17 cellular contexts compared by ENCODE assay signal in the genomic region with DNA sequence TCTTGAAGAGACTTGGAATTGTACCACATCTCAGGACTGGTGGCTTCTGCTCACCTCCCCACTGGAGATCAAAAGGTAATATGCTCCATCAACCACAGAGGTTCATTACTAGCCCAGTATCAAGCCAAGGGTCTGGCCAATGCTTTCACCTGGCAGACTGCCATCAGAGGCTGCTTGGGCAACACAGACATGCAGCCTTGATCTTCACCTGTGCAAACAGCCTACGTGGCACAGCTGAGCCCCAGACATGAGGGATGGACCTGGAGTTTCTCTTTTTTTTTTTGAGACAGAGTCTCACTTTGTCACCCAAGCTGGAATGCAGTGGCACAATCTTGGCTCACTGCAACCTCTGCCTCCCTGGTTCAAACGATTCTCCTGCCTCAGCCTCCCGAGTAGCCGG.
DNase-seq lines count a peak whose midpoint lies in the region; ATAC-seq and TF ChIP-seq lines count a peak whose summit lies in the region.
"Had no signal": no experiment of that assay in that cellular context is flagged by ENCODE, and none has a peak within 500 bp of the region (broad histone marks: within the 10 kb centered on the region; RNA-seq: fewer than 3 reads in every experiment).

No MANE protein-coding gene starts in this region.

- no peak for TF ChIP-seq EP300 in stomach (IDR thresholded peaks at IDR 0.05)

- H3K9me3 ChIP-seq in colonic mucosa (no peaks in the 10 kb centered on the region), stomach (no peaks in the 10 kb centered on the region), endodermal cell (ENCODE audit: control insufficient read depth, low read length) (no peaks in the 10 kb centered on the region)
- H3K9me3 ChIP-seq: adrenal gland, gastrocnemius medialis, lower lobe of right lung, prostate gland had no signal

- no peak overlapping the region for H3K27ac Mint-ChIP-seq in endodermal cell

- no peaks in the 10 kb centered on the region for H3K36me3 Mint-ChIP-seq in endodermal cell (ENCODE audit: low read depth)
- H3K36me3 Mint-ChIP-seq: naive thymus-derived CD8-positive, alpha-beta T cell had no signal

- H3K27ac ChIP-seq in colonic mucosa (no peak overlapping the region), stomach (peak overlapping the region in 3 of 5 donors; percentile 58 to 61 (median 61)), endodermal cell (ENCODE audit: low read depth, low read length) (no peak overlapping the region)
- H3K27ac ChIP-seq: adrenal gland; BLaER1 treated with 17β-estradiol and CSF1 and Interleukin-3, amounts not matched to agents 10 nM and 100 nM; gastrocnemius medialis; KMS-11; lower lobe of right lung; prostate gland had no signal

- WGBS in stomach, 5 donors: 68 to 75% (median 71%) methylated on average over 4 of the region's 4 CpGs
- 93 to 100% methylated on average over 2 to 4 of the region's 4 CpGs for WGBS in endodermal cell (ENCODE audit: insufficient coverage in 1 of 2, insufficient read length in 1 of 2), 2 experiments

- H3K4me3 ChIP-seq in colonic mucosa: no peak overlapping the region
- no peak overlapping the region for H3K4me3 ChIP-seq in stomach
- no peak overlapping the region for H3K4me3 ChIP-seq in endodermal cell (ENCODE audit: low read length)
- H3K4me3 ChIP-seq: adrenal gland; BLaER1 treated with 17β-estradiol and CSF1 and Interleukin-3, amounts not matched to agents 10 nM and 100 nM; gastrocnemius medialis; lower lobe of right lung; prostate gland had no signal

- no peak for TF ChIP-seq CTCF in colonic mucosa (IDR thresholded peaks at IDR 0.05)
- no peak for TF ChIP-seq CTCF in stomach (IDR thresholded peaks at IDR 0.05)
- TF ChIP-seq CTCF in endodermal cell (conservative IDR thresholded peaks at IDR 0.05): no peak

- H3K9ac ChIP-seq in colonic mucosa (ENCODE audit: low read depth in 2 of 2, low read length in 2 of 2): no peak overlapping the region
- no peak overlapping the region for H3K9ac ChIP-seq in endodermal cell (ENCODE audit: extremely low read depth, low read length, poor library complexity, severe bottlenecking)
- H3K9ac ChIP-seq: BLaER1 treated with 17β-estradiol and CSF1 and Interleukin-3, amounts not matched to agents 10 nM and 100 nM; KMS-11 had no signal

- intact Hi-C loops in colonic mucosa (cut with DNase I): no loop called here
- intact Hi-C loops in stomach (cut with DNase I; ENCODE audit: low total_unique reads): no loop called here

- no peaks in the 10 kb centered on the region for H3K36me3 ChIP-seq in colonic mucosa
- no peaks in the 10 kb centered on the region for H3K36me3 ChIP-seq in stomach
- H3K36me3 ChIP-seq in endodermal cell (ENCODE audit: control insufficient read depth, insufficient read depth, low read length): no peaks in the 10 kb centered on the region
- H3K36me3 ChIP-seq: adrenal gland; BLaER1 treated with 17β-estradiol and CSF1 and Interleukin-3, amounts not matched to agents 10 nM and 100 nM; gastrocnemius medialis; lower lobe of right lung; prostate gland had no signal

- no peak for ATAC-seq in GM19467 (IDR thresholded peaks at IDR 0.05; ENCODE audit: unreplicated experiment)
- ATAC-seq: gastrocnemius medialis; lower lobe of right lung; naive thymus-derived CD8-positive, alpha-beta T cell had no signal

- H3K4me3 Mint-ChIP-seq in endodermal cell: no peak overlapping the region
- H3K4me3 Mint-ChIP-seq: naive thymus-derived CD8-positive, alpha-beta T cell had no signal

- H3K4me1 ChIP-seq in colonic mucosa (peaks cover 10% of the 10 kb centered on the region), stomach (peaks cover 6 to 39% (median 19%) of the 10 kb centered on the region in 4 donors), endodermal cell (ENCODE audit: control insufficient read depth, insufficient read depth, low read length) (peaks cover 11% of the 10 kb centered on the region)
- H3K4me1 ChIP-seq: adrenal gland, gastrocnemius medialis, lower lobe of right lung, prostate gland had no signal

- H3K27me3 Mint-ChIP-seq in endodermal cell (ENCODE audit: insufficient read depth): peaks cover 4% of the 10 kb centered on the region

- no peaks in the 10 kb centered on the region for H3K9me3 Mint-ChIP-seq in endodermal cell
- H3K9me3 Mint-ChIP-seq: naive thymus-derived CD8-positive, alpha-beta T cell had no signal

- TF ChIP-seq POLR2A in stomach (IDR thresholded peaks at IDR 0.05): no peak

- DNase-seq in NCI-H1436 (lab: John Stamatoyannopoulos, UW): peak; percentile 9
- DNase-seq in NCI-H1436 treated with DMSO at 0.1 percent for 48 hours (lab: John Stamatoyannopoulos, UW): no peak
- peak; percentile 88 for DNase-seq in NCI-H510A treated with DMSO at 0.1 percent for 48 hours (lab: John Stamatoyannopoulos, UW)
- peak; percentile 64 for DNase-seq in colonic mucosa
- peak; percentile 74 for DNase-seq in stomach
- no peak for DNase-seq in HUDEP-2 (lab: John Stamatoyannopoulos, UW; ENCODE audit: unreplicated experiment in 76 of 76)
- DNase-seq in endodermal cell: no peak
- DNase-seq: gastrocnemius medialis; lower lobe of right lung; naive thymus-derived CD8-positive, alpha-beta T cell; NCI-H2107; stimulated activated naive CD4-positive, alpha-beta T cell treated with Interleukin-2 at 50 U/mL for 16 hours had no signal

- H3K27me3 ChIP-seq in colonic mucosa (no peaks in the 10 kb centered on the region), stomach (peaks cover 0 to 6% (median 0%) of the 10 kb centered on the region in 3 donors), endodermal cell (ENCODE audit: control insufficient read depth, insufficient read depth, low read length, poor library complexity, severe bottlenecking) (no peaks in the 10 kb centered on the region)
- H3K27me3 ChIP-seq: BLaER1 treated with 17β-estradiol and CSF1 and Interleukin-3, amounts not matched to agents 10 nM and 100 nM; gastrocnemius medialis had no signal

- peaks cover 41% of the 10 kb centered on the region for H3K4me1 Mint-ChIP-seq in endodermal cell

Comparison
In these comparisons a context has a peak if more than half of its experiments do, and no peak if none do; other contexts are left out.
1. DNase-seq: peak in NCI-H1436 (single experiment), NCI-H510A treated with DMSO at 0.1 percent for 48 hours (single experiment), colonic mucosa (single experiment) and stomach (single experiment); none in NCI-H1436 treated with DMSO at 0.1 percent for 48 hours (single experiment), HUDEP-2 (0 of 76) and endodermal cell (single experiment).
2. H3K27ac ChIP-seq: peak in stomach (3 of 5); none in colonic mucosa (single experiment) and endodermal cell (single experiment).